In the genomic region with DNA sequence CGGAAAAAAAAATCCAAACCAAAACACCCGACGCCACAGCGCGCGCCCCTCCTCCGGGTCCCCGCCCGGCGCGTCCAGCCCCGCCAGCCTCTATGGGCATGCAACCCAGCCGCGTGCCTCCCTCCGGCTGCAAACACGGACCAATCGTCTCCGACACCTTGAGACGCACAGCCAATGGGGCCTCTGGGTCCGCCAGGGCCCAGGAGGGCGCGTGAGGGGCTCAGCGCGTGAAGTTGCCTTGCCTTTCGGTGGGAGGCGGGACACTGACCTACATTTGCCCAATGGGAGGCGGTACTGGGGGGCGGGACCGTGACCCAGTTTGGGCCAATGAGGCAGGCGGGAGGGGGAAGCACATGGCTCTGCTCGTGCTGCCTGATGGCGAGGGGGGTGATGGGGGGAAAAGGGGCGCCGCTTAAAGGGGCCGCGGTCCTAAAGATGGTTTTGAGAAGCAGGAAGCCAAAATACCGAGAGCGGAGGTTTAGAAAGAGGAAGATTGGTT, we compare ENCODE assay signal across 1 cellular context.
TF ChIP-seq lines count a peak whose summit lies in the region.

No MANE protein-coding gene starts in this region.

TF ChIP-seq in HepG2, 621 proteins besides CTCF, POLR2A, EP300 and RAD21 (continued from another document and continues in another):
- TF ChIP-seq, protein P1, sequence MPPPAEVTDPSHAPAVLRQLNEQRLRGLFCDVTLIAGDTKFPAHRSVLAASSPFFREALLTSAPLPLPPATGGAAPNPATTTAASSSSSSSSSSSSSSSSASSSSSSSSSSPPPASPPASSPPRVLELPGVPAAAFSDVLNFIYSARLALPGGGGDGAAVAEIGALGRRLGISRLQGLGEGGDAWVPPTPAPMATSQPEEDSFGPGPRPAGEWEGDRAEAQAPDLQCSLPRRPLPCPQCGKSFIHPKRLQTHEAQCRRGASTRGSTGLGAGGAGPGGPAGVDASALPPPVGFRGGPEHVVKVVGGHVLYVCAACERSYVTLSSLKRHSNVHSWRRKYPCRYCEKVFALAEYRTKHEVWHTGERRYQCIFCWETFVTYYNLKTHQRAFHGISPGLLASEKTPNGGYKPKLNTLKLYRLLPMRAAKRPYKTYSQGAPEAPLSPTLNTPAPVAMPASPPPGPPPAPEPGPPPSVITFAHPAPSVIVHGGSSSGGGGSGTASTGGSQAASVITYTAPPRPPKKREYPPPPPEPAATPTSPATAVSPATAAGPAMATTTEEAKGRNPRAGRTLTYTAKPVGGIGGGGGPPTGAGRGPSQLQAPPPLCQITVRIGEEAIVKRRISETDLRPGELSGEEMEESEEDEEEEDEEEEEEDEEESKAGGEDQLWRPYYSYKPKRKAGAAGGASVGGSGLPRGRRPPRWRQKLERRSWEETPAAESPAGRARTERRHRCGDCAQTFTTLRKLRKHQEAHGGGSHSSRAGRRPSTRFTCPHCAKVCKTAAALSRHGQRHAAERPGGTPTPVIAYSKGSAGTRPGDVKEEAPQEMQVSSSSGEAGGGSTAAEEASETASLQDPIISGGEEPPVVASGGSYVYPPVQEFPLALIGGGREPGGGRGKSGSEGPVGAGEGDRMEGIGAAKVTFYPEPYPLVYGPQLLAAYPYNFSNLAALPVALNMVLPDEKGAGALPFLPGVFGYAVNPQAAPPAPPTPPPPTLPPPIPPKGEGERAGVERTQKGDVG (CRISPR knock-in tag; IDR thresholded peaks at IDR 0.05; ENCODE audit: borderline replicate concordance) = 0 out of 2 replicates have a peak, but pooled peaks have one; percentile 19
- TF ChIP-seq, protein P2, sequence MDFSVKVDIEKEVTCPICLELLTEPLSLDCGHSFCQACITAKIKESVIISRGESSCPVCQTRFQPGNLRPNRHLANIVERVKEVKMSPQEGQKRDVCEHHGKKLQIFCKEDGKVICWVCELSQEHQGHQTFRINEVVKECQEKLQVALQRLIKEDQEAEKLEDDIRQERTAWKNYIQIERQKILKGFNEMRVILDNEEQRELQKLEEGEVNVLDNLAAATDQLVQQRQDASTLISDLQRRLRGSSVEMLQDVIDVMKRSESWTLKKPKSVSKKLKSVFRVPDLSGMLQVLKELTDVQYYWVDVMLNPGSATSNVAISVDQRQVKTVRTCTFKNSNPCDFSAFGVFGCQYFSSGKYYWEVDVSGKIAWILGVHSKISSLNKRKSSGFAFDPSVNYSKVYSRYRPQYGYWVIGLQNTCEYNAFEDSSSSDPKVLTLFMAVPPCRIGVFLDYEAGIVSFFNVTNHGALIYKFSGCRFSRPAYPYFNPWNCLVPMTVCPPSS (IDR thresholded peaks at IDR 0.05) = no peak
- TF ChIP-seq MBNL3 (CRISPR knock-in tag; conservative IDR thresholded peaks at IDR 0.05) (no peak), KDM2A (CRISPR knock-in tag; IDR thresholded peaks at IDR 0.05; ENCODE audit: borderline replicate concordance, low read depth) (no peak; the same call in 1 of the 2 replicates), ZSCAN25 (CRISPR knock-in tag; IDR thresholded peaks at IDR 0.05) (no peak), MYNN (CRISPR knock-in tag; IDR thresholded peaks at IDR 0.05; ENCODE audit: low read depth) (no peak), RBFOX2 (IDR thresholded peaks at IDR 0.05; ENCODE audit: low read depth, low read length) (peak; percentile 47), SRY (CRISPR knock-in tag; IDR thresholded peaks at IDR 0.05) (peak; percentile 95), STAT5B (CRISPR knock-in tag; IDR thresholded peaks at IDR 0.05) (no peak), SMYD3 (CRISPR knock-in tag; IDR thresholded peaks at IDR 0.05) (0 out of 2 replicates have a peak, but pooled peaks have one; percentile 50), ZNF432 (CRISPR knock-in tag; IDR thresholded peaks at IDR 0.05; ENCODE audit: borderline replicate concordance) (no peak), ZNF678 (CRISPR knock-in tag; IDR thresholded peaks at IDR 0.05) (peak; percentile 57; the same call in 1 of the 2 replicates), RBAK (CRISPR knock-in tag; IDR thresholded peaks at IDR 0.05) (0 out of 2 replicates have a peak, but pooled peaks have one; percentile 35), ZNF709 (CRISPR knock-in tag; IDR thresholded peaks at IDR 0.05) (peak; percentile 44; the same call in 1 of the 2 replicates), FOSL1 (CRISPR knock-in tag; IDR thresholded peaks at IDR 0.05; ENCODE audit: borderline replicate concordance) (no peak), MTF1 (CRISPR knock-in tag; IDR thresholded peaks at IDR 0.05) (no peak), TCF7 (IDR thresholded peaks at IDR 0.05; ENCODE audit: low read depth) (no peak), NFE2 (CRISPR knock-in tag; IDR thresholded peaks at IDR 0.05) (no peak), ZNF3 (CRISPR knock-in tag; IDR thresholded peaks at IDR 0.05) (no peak), NR1H2 (CRISPR knock-in tag; IDR thresholded peaks at IDR 0.05; ENCODE audit: borderline replicate concordance, low read depth) (no peak), NR2F2 (IDR thresholded peaks at IDR 0.05; ENCODE audit: borderline replicate concordance, low read depth) (no peak), ZNF30 (CRISPR knock-in tag; IDR thresholded peaks at IDR 0.05) (no peak), ISL2 (CRISPR knock-in tag; IDR thresholded peaks at IDR 0.05) (peak; percentile 37; the same call in 1 of the 2 replicates), STAG1 (CRISPR knock-in tag; IDR thresholded peaks at IDR 0.05) (no peak), ZSCAN22 (CRISPR knock-in tag; IDR thresholded peaks at IDR 0.05) (peak; percentile 71; the same call in 1 of the 2 replicates)
- TF ChIP-seq, protein P3, sequence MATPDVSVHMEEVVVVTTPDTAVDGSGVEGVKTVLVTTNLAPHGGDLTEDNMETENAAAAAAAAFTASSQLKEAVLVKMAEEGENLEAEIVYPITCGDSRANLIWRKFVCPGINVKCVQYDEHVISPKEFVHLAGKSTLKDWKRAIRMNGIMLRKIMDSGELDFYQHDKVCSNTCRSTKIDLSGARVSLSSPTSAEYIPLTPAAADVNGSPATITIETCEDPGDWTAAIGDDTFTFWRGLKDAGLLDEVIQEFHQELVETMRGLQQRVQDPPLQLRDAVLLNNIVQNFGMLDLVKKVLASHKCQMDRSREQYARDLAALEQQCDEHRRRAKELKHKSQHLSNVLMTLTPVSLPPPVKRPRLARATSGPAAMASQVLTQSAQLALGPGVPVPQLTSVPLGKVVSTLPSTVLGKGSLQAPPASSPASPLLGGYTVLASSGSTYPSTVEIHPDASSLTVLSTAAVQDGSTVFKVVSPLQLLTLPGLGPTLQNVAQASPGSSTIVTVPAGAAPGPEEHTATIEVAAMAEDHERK (CRISPR knock-in tag; IDR thresholded peaks at IDR 0.05; ENCODE audit: low read depth) = peak; percentile 37; the same call in 1 of the 2 replicates
- TF ChIP-seq, protein P4, sequence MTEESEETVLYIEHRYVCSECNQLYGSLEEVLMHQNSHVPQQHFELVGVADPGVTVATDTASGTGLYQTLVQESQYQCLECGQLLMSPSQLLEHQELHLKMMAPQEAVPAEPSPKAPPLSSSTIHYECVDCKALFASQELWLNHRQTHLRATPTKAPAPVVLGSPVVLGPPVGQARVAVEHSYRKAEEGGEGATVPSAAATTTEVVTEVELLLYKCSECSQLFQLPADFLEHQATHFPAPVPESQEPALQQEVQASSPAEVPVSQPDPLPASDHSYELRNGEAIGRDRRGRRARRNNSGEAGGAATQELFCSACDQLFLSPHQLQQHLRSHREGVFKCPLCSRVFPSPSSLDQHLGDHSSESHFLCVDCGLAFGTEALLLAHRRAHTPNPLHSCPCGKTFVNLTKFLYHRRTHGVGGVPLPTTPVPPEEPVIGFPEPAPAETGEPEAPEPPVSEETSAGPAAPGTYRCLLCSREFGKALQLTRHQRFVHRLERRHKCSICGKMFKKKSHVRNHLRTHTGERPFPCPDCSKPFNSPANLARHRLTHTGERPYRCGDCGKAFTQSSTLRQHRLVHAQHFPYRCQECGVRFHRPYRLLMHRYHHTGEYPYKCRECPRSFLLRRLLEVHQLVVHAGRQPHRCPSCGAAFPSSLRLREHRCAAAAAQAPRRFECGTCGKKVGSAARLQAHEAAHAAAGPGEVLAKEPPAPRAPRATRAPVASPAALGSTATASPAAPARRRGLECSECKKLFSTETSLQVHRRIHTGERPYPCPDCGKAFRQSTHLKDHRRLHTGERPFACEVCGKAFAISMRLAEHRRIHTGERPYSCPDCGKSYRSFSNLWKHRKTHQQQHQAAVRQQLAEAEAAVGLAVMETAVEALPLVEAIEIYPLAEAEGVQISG (CRISPR knock-in tag; IDR thresholded peaks at IDR 0.05) = peak; percentile 76
- TF ChIP-seq, protein P5, sequence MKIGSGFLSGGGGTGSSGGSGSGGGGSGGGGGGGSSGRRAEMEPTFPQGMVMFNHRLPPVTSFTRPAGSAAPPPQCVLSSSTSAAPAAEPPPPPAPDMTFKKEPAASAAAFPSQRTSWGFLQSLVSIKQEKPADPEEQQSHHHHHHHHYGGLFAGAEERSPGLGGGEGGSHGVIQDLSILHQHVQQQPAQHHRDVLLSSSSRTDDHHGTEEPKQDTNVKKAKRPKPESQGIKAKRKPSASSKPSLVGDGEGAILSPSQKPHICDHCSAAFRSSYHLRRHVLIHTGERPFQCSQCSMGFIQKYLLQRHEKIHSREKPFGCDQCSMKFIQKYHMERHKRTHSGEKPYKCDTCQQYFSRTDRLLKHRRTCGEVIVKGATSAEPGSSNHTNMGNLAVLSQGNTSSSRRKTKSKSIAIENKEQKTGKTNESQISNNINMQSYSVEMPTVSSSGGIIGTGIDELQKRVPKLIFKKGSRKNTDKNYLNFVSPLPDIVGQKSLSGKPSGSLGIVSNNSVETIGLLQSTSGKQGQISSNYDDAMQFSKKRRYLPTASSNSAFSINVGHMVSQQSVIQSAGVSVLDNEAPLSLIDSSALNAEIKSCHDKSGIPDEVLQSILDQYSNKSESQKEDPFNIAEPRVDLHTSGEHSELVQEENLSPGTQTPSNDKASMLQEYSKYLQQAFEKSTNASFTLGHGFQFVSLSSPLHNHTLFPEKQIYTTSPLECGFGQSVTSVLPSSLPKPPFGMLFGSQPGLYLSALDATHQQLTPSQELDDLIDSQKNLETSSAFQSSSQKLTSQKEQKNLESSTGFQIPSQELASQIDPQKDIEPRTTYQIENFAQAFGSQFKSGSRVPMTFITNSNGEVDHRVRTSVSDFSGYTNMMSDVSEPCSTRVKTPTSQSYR (CRISPR knock-in tag; IDR thresholded peaks at IDR 0.05; ENCODE audit: borderline replicate concordance) = peak; percentile 42; the same call in 1 of the 2 replicates
- TF ChIP-seq, protein P6, sequence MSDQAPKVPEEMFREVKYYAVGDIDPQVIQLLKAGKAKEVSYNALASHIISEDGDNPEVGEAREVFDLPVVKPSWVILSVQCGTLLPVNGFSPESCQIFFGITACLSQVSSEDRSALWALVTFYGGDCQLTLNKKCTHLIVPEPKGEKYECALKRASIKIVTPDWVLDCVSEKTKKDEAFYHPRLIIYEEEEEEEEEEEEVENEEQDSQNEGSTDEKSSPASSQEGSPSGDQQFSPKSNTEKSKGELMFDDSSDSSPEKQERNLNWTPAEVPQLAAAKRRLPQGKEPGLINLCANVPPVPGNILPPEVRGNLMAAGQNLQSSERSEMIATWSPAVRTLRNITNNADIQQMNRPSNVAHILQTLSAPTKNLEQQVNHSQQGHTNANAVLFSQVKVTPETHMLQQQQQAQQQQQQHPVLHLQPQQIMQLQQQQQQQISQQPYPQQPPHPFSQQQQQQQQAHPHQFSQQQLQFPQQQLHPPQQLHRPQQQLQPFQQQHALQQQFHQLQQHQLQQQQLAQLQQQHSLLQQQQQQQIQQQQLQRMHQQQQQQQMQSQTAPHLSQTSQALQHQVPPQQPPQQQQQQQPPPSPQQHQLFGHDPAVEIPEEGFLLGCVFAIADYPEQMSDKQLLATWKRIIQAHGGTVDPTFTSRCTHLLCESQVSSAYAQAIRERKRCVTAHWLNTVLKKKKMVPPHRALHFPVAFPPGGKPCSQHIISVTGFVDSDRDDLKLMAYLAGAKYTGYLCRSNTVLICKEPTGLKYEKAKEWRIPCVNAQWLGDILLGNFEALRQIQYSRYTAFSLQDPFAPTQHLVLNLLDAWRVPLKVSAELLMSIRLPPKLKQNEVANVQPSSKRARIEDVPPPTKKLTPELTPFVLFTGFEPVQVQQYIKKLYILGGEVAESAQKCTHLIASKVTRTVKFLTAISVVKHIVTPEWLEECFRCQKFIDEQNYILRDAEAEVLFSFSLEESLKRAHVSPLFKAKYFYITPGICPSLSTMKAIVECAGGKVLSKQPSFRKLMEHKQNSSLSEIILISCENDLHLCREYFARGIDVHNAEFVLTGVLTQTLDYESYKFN (CRISPR knock-in tag; conservative IDR thresholded peaks at IDR 0.05) = peak; percentile 68
- TF ChIP-seq, protein P7, sequence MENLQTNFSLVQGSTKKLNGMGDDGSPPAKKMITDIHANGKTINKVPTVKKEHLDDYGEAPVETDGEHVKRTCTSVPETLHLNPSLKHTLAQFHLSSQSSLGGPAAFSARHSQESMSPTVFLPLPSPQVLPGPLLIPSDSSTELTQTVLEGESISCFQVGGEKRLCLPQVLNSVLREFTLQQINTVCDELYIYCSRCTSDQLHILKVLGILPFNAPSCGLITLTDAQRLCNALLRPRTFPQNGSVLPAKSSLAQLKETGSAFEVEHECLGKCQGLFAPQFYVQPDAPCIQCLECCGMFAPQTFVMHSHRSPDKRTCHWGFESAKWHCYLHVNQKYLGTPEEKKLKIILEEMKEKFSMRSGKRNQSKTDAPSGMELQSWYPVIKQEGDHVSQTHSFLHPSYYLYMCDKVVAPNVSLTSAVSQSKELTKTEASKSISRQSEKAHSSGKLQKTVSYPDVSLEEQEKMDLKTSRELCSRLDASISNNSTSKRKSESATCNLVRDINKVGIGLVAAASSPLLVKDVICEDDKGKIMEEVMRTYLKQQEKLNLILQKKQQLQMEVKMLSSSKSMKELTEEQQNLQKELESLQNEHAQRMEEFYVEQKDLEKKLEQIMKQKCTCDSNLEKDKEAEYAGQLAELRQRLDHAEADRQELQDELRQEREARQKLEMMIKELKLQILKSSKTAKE (CRISPR knock-in tag; IDR thresholded peaks at IDR 0.05; ENCODE audit: borderline replicate concordance) = peak; percentile 62; the same call in 1 of the 2 replicates
- TF ChIP-seq, protein P8, sequence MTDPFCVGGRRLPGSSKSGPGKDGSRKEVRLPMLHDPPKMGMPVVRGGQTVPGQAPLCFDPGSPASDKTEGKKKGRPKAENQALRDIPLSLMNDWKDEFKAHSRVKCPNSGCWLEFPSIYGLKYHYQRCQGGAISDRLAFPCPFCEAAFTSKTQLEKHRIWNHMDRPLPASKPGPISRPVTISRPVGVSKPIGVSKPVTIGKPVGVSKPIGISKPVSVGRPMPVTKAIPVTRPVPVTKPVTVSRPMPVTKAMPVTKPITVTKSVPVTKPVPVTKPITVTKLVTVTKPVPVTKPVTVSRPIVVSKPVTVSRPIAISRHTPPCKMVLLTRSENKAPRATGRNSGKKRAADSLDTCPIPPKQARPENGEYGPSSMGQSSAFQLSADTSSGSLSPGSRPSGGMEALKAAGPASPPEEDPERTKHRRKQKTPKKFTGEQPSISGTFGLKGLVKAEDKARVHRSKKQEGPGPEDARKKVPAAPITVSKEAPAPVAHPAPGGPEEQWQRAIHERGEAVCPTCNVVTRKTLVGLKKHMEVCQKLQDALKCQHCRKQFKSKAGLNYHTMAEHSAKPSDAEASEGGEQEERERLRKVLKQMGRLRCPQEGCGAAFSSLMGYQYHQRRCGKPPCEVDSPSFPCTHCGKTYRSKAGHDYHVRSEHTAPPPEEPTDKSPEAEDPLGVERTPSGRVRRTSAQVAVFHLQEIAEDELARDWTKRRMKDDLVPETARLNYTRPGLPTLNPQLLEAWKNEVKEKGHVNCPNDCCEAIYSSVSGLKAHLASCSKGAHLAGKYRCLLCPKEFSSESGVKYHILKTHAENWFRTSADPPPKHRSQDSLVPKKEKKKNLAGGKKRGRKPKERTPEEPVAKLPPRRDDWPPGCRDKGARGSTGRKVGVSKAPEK (CRISPR knock-in tag; IDR thresholded peaks at IDR 0.05; ENCODE audit: borderline replicate concordance) = no peak
- TF ChIP-seq, protein P9, sequence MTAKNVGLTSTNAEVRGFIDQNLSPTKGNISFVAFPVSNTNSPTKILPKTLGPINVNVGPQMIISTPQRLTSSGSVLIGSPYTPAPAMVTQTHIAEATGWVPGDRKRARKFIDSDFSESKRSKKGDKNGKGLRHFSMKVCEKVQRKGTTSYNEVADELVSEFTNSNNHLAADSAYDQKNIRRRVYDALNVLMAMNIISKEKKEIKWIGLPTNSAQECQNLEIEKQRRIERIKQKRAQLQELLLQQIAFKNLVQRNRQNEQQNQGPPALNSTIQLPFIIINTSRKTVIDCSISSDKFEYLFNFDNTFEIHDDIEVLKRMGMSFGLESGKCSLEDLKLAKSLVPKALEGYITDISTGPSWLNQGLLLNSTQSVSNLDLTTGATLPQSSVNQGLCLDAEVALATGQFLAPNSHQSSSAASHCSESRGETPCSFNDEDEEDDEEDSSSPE (CRISPR knock-in tag; IDR thresholded peaks at IDR 0.05) = peak; percentile 94
